Comparison of ENCODE assay signal across 15 cellular contexts in the genomic region with DNA sequence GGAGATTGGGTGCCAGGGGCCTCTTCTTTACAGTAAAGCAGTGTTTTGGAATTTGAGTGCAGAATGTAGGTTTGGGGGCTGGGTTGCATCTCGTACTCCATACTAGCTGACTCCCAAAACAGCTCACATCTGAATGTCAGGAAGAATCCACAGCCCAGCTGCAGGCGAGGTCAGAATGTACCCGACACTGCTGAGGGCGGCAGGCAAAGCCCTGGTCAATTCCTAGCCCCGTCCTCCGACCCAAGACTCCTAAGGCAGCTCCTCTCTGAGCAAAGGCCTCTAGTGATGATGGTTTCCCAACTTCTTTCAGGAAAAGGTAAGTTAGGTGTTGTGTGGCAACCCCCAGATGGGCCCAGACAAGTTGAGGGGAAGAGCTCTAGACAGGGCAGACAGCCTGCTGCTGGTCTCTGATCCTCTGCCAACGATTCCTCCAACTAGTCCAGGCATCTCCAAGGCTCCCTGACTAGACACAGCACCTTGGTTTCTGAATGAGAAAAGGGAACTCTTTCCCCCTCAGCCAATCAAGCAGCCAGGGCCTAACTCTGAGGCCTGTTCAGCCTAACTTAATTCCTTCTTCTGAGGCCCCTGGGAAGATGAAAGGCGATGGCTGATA. TPM values are rescaled to one million over a fixed set of nuclear protein-coding genes. Genes with fewer than 3 reads are reported as not detected.
DNase-seq lines count a peak whose midpoint lies in the region; ATAC-seq and TF ChIP-seq lines count a peak whose summit lies in the region.
"Had no signal": no experiment of that assay in that cellular context is flagged by ENCODE, and none has a peak within 500 bp of the region (broad histone marks: within the 10 kb centered on the region; RNA-seq: fewer than 3 reads in every experiment).

No MANE protein-coding gene starts in this region.

- POLR2A ChIA-PET in CD4-positive, alpha-beta T cell (lab: Charles Lee), result interaction anchor here (2.6 kb wide), 1 partner anchor 13 kb away, joined by 22 read pairs; a partner anchor contains a TSS
- POLR2A ChIA-PET in MCF 10A (lab: Yijun Ruan, JAX) (interaction anchor here (0.5 to 2.4 kb wide), 7 partner anchors 10 to 88 kb away, joined by 3 to 23 read pairs (median 4); a partner anchor contains a TSS), Caco-2 (lab: Charles Lee) (no interaction called here), PC-9 (lab: Charles Lee; ENCODE audit: unreplicated experiment) (no interaction called here)

- no peak for TF ChIP-seq CTCF in CD4-positive, alpha-beta T cell (IDR thresholded peaks at IDR 0.05)
- TF ChIP-seq CTCF in GM23338 (conservative IDR thresholded peaks at IDR 0.05; ENCODE audit: low read depth in 2 of 2) (no peak), MCF 10A (IDR thresholded peaks at IDR 0.05; ENCODE audit: unreplicated experiment) (no peak), neutrophil (IDR thresholded peaks at IDR 0.05) (no peak), Caco-2 (IDR thresholded peaks at IDR 0.05; ENCODE audit: insufficient read depth in 1 of 2, low read depth in 1 of 2, low read length in 1 of 2, severe bottlenecking in 1 of 2, unreplicated experiment in 1 of 2) (no peak), PC-9 (conservative IDR thresholded peaks at IDR 0.05) (no peak)

- 0 out of 2 replicates have a peak, but pooled peaks cover 6% of the 10 kb centered on the region for H3F3A ChIP-seq in GM23338 (replicated peaks; ENCODE audit: low read depth)
- no peaks in the 10 kb centered on the region for H3F3A ChIP-seq in PC-9 (ENCODE audit: insufficient read depth, low read depth)

- no peaks in the 10 kb centered on the region for H3K27me3 Mint-ChIP-seq in CD4-positive, alpha-beta T cell
- H3K27me3 Mint-ChIP-seq in GM23338 (ENCODE audit: insufficient read depth, low read depth, poor library complexity) (peaks cover 10% of the 10 kb centered on the region), MCF 10A (ENCODE audit: insufficient read depth, unreplicated experiment) (no peaks in the 10 kb centered on the region), Caco-2 (ENCODE audit: insufficient read depth, unreplicated experiment) (no peaks in the 10 kb centered on the region)

- no peaks in the 10 kb centered on the region for H3K9me3 ChIP-seq in CD4-positive, alpha-beta T cell (ENCODE audit: control insufficient read depth, low read length)
- H3K9me3 ChIP-seq in neutrophil (no peaks in the 10 kb centered on the region), Caco-2 (no peaks in the 10 kb centered on the region), PC-9 (ENCODE audit: insufficient read depth, low read depth) (no peaks in the 10 kb centered on the region)
- H3K9me3 ChIP-seq: lower lobe of right lung, psoas muscle had no signal

- no peaks in the 10 kb centered on the region for H3K27me3 ChIP-seq in CD4-positive, alpha-beta T cell (ENCODE audit: control insufficient read depth, insufficient read depth, low read length)
- H3K27me3 ChIP-seq in GM23338 (ENCODE audit: insufficient read depth) (no peaks in the 10 kb centered on the region), neutrophil (peaks cover under 1% of the 10 kb centered on the region), Caco-2 (replicated peaks; ENCODE audit: control insufficient read depth, insufficient read depth, low read length) (no peaks in the 10 kb centered on the region), PC-9 (ENCODE audit: insufficient read depth, low read depth) (no peaks in the 10 kb centered on the region)

- no peaks in the 10 kb centered on the region for H3K9me2 ChIP-seq in GM23338 (ENCODE audit: insufficient read depth)
- H3K9me2 ChIP-seq in PC-9 (ENCODE audit: insufficient read depth), result no peaks in the 10 kb centered on the region

- H3K27ac Mint-ChIP-seq in CD4-positive, alpha-beta T cell, result peak overlapping the region; percentile 82
- peak overlapping the region; percentile 60; the same call in 1 of the 2 replicates for H3K27ac Mint-ChIP-seq in GM23338
- peak overlapping the region; percentile 80 for H3K27ac Mint-ChIP-seq in MCF 10A (ENCODE audit: low read depth, unreplicated experiment)
- H3K27ac Mint-ChIP-seq in Caco-2 (ENCODE audit: unreplicated experiment), result no peak overlapping the region

- H3K36me3 Mint-ChIP-seq in CD4-positive, alpha-beta T cell (ENCODE audit: low read depth), result peaks cover 43% of the 10 kb centered on the region
- H3K36me3 Mint-ChIP-seq in GM23338 (ENCODE audit: low read depth), result peaks cover 44% of the 10 kb centered on the region
- H3K36me3 Mint-ChIP-seq in MCF 10A (ENCODE audit: insufficient read depth, unreplicated experiment), result peaks cover 53% of the 10 kb centered on the region
- peaks cover 51% of the 10 kb centered on the region for H3K36me3 Mint-ChIP-seq in Caco-2 (ENCODE audit: insufficient read depth, unreplicated experiment)

- ATAC-seq in CD4-positive, alpha-beta T cell (ENCODE audit: poor library complexity), result no peak
- ATAC-seq in GM23338, result no peak

- H2AFZ ChIP-seq in GM23338 (no peak overlapping the region), PC-9 (no peak overlapping the region)

- H3K4me2 ChIP-seq in GM23338 (no peak overlapping the region), PC-9 (no peak overlapping the region)

- BruUV-seq in MCF 10A (replicated peaks; lab: Mats Ljungman, UMichigan) (no TSS peak), Caco-2 (replicated peaks; lab: Mats Ljungman, UMichigan) (no TSS peak), PC-9 (replicated peaks; lab: Mats Ljungman, UMichigan) (no TSS peak)

- H3K9me3 Mint-ChIP-seq in CD4-positive, alpha-beta T cell, result no peaks in the 10 kb centered on the region
- H3K9me3 Mint-ChIP-seq in GM23338 (no peaks in the 10 kb centered on the region), MCF 10A (ENCODE audit: unreplicated experiment) (no peaks in the 10 kb centered on the region), Caco-2 (ENCODE audit: unreplicated experiment) (no peaks in the 10 kb centered on the region)
- H3K9me3 Mint-ChIP-seq: T-helper 1 cell treated with Interleukin-12 subunit alpha and Interleukin-12 subunit beta and Interleukin-4 antibody, amounts not matched to agents 30 μg/mL and 1 μg/mL, for 36 hours had no signal

- CTCF ChIA-PET in CD4-positive, alpha-beta T cell (lab: Charles Lee), result no interaction called here
- CTCF ChIA-PET in MCF 10A (lab: Yijun Ruan, JAX) (interaction anchor here (0.5 to 2.0 kb wide), 10 partner anchors 13 to 830 kb away, joined by 3 to 10 read pairs (median 3); no protein-coding TSS in a partner anchor), Caco-2 (lab: Charles Lee) (interaction anchor here (0.5 to 1.0 kb wide), 3 partner anchors 52 to 75 kb away, joined by 3 to 6 read pairs (median 3); no protein-coding TSS in a partner anchor), PC-9 (lab: Charles Lee) (no interaction called here)

- intact Hi-C loops in CD4-positive, alpha-beta T cell (cut with DNase I, micrococcal nuclease), result no loop called here
- intact Hi-C loops in MCF 10A (cut with micrococcal nuclease) (no loop called here), Caco-2 (cut with micrococcal nuclease; ENCODE audit: unreplicated experiment) (no loop called here), PC-9 (cut with micrococcal nuclease; ENCODE audit: unreplicated experiment) (no loop called here)

- DNase-seq in CD4-positive, alpha-beta T cell, result no peak
- DNase-seq in GM23338 (ENCODE audit: low spot score), result no peak
- peak; percentile 91 for DNase-seq in MCF 10A (ENCODE audit: unreplicated experiment)
- DNase-seq in Caco-2, result no peak
- no peak for DNase-seq in PC-9
- no peak for DNase-seq in stimulated activated CD4-positive, alpha-beta T cell treated with anti-CD3 and anti-CD28 coated beads, Interleukin-2, amount 100 ng/mL, for 48 hours
- no peak for DNase-seq in activated CD4-positive, alpha-beta T cell treated with anti-CD3 and anti-CD28 coated beads, Interleukin-2, amount 50 U/mL, for 48 hours
- DNase-seq: hippocampal formation, lower lobe of right lung, psoas muscle had no signal

- no peaks in the 10 kb centered on the region for H3K79me2 ChIP-seq in GM23338 (replicated peaks; ENCODE audit: insufficient read depth)
- H3K79me2 ChIP-seq in PC-9 (ENCODE audit: low read depth), result no peaks in the 10 kb centered on the region

- H3K4me3 ChIP-seq in GM23338, result no peak overlapping the region
- H3K4me3 ChIP-seq in neutrophil (ENCODE audit: low read depth in 1 of 2, low read length in 1 of 2), result no peak overlapping the region
- H3K4me3 ChIP-seq in Caco-2 (ENCODE audit: low read depth, low read length), result no peak overlapping the region
- H3K4me3 ChIP-seq in PC-9, result no peak overlapping the region
- H3K4me3 ChIP-seq: GM12878, lower lobe of right lung, psoas muscle had no signal

- H3K4me1 Mint-ChIP-seq in CD4-positive, alpha-beta T cell (ENCODE audit: low read depth), result peaks cover 25% of the 10 kb centered on the region
- H3K4me1 Mint-ChIP-seq in GM23338 (peaks cover 17% of the 10 kb centered on the region), MCF 10A (ENCODE audit: insufficient read depth, unreplicated experiment) (peaks cover 23% of the 10 kb centered on the region), Caco-2 (ENCODE audit: low read depth, unreplicated experiment) (no peaks in the 10 kb centered on the region)

- H3K27ac ChIP-seq in CD4-positive, alpha-beta T cell (ENCODE audit: low read depth, low read length), result no peak overlapping the region
- peak overlapping the region; percentile 45; the same call in 1 of the 2 replicates for H3K27ac ChIP-seq in GM23338 (ENCODE audit: low read depth)
- peak overlapping the region; percentile 52 for H3K27ac ChIP-seq in neutrophil
- no peak overlapping the region for H3K27ac ChIP-seq in PC-9
- H3K27ac ChIP-seq: psoas muscle had no signal

- H4K20me1 ChIP-seq in GM23338 (replicated peaks; ENCODE audit: insufficient read depth) (peaks cover 4% of the 10 kb centered on the region), PC-9 (ENCODE audit: insufficient read depth) (0 out of 2 replicates have a peak, but pooled peaks cover 4% of the 10 kb centered on the region)

- H3K36me3 ChIP-seq in GM23338 (ENCODE audit: insufficient read depth), result peaks cover 11% of the 10 kb centered on the region; the same call in 1 of the 2 replicates
- H3K36me3 ChIP-seq in neutrophil, result peaks cover 56% of the 10 kb centered on the region
- peaks cover 1% of the 10 kb centered on the region; the same call in 1 of the 2 replicates for H3K36me3 ChIP-seq in Caco-2 (ENCODE audit: control insufficient read depth, insufficient read depth, low read length)
- H3K36me3 ChIP-seq in PC-9 (ENCODE audit: low read depth), result no peaks in the 10 kb centered on the region

- no peak overlapping the region for H3K4me3 Mint-ChIP-seq in CD4-positive, alpha-beta T cell
- H3K4me3 Mint-ChIP-seq in GM23338, result no peak overlapping the region
- no peak overlapping the region for H3K4me3 Mint-ChIP-seq in MCF 10A (ENCODE audit: unreplicated experiment)
- no peak overlapping the region for H3K4me3 Mint-ChIP-seq in Caco-2 (ENCODE audit: unreplicated experiment)

- H3K4me1 ChIP-seq in GM23338 (ENCODE audit: insufficient read depth) (no peaks in the 10 kb centered on the region), neutrophil (ENCODE audit: control insufficient read depth in 1 of 2, insufficient read depth in 1 of 2, low read depth in 1 of 2, low read length in 1 of 2) (peaks cover 16 to 41% of the 10 kb centered on the region in 2 experiments), Caco-2 (0 out of 2 replicates have a peak, but pooled peaks cover 4% of the 10 kb centered on the region), PC-9 (replicated peaks; ENCODE audit: insufficient read depth) (0 out of 2 replicates have a peak, but pooled peaks cover 4% of the 10 kb centered on the region)
- H3K4me1 ChIP-seq: psoas muscle had no signal

RNA-seq across cellular contexts. Expression of a gene that starts 8.6 kb away (rescaled TPM):
- total RNA-seq in CD4-positive, alpha-beta T cell, result 1 to 10 TPM; 2.7 to 3.5 TPM
- 74.5 and 107 TPM in 2 replicates for total RNA-seq in GM23338 (2014; rRNA removed; shearing (Covaris generic))
- polyA plus RNA-seq in GM23338 (2016; fragmentation: Nextera tagmentation; extraction: Ambion mirVana), result 89.8 and 97.8 TPM in 2 replicates
- total RNA-seq in MCF 10A (2022), result 0.52 and 0.91 TPM in 2 replicates
- total RNA-seq in Caco-2 (2022), result 62.3 and 67.4 TPM in 2 replicates
- total RNA-seq in PC-9 (2021), result 1.4 and 2.6 TPM in 2 replicates
- total RNA-seq: endothelial cell of umbilical vein, psoas muscle, subcutaneous adipose tissue had no signal

RNA-seq across cellular contexts. Expression of a gene that starts 13.4 kb away (rescaled TPM):
- total RNA-seq in CD4-positive, alpha-beta T cell, result 10 to 100 TPM; 56.3 to 62.0 TPM
- 22.4 and 34.1 TPM in 2 replicates for total RNA-seq in GM23338 (2014; rRNA removed; shearing (Covaris generic))
- polyA plus RNA-seq in GM23338 (2016; fragmentation: Nextera tagmentation; extraction: Ambion mirVana), result 23.3 and 27.6 TPM in 2 replicates
- total RNA-seq in MCF 10A (2022), result 28.1 and 30.2 TPM in 2 replicates
- total RNA-seq in Caco-2 (2022), result 41.4 and 45.8 TPM in 2 replicates
- total RNA-seq in PC-9 (2021), result 35.8 and 48.6 TPM in 2 replicates

RNA-seq across cellular contexts. Expression of a gene that starts 24.0 kb away (rescaled TPM):
- total RNA-seq in CD4-positive, alpha-beta T cell, result 1 to 10 TPM; 5.7 to 6.0 TPM
- 1.1 TPM in 1 of 2 replicates, not detected in the other for total RNA-seq in GM23338 (2014; rRNA removed; shearing (Covaris generic))
- not detected in 2 replicates for polyA plus RNA-seq in GM23338 (2016; fragmentation: Nextera tagmentation; extraction: Ambion mirVana)
- 1.0 and 1.3 TPM in 2 replicates for total RNA-seq in MCF 10A (2022)
- total RNA-seq in Caco-2 (2022), result 1.2 and 1.3 TPM in 2 replicates
- total RNA-seq in PC-9 (2021), result 2.2 and 4.2 TPM in 2 replicates

RNA-seq across cellular contexts. Expression of a gene that starts 45.6 kb away (rescaled TPM):
- total RNA-seq in CD4-positive, alpha-beta T cell, result 1 to 10 TPM; 2.3 to 2.4 TPM
- total RNA-seq in GM23338 (2014; rRNA removed; shearing (Covaris generic)), result 34.1 and 39.4 TPM in 2 replicates
- polyA plus RNA-seq in GM23338 (2016; fragmentation: Nextera tagmentation; extraction: Ambion mirVana), result 5.9 and 6.8 TPM in 2 replicates
- 1.8 and 2.2 TPM in 2 replicates for total RNA-seq in MCF 10A (2022)
- 8.2 and 8.5 TPM in 2 replicates for total RNA-seq in Caco-2 (2022)
- total RNA-seq in PC-9 (2021), result 13.6 and 18.8 TPM in 2 replicates

Comparison
In these comparisons a context has a peak if more than half of its experiments do, and no peak if none do; other contexts are left out.
1. H3K27ac ChIP-seq: peak in GM23338 (single experiment) and neutrophil (single experiment); none in CD4-positive, alpha-beta T cell (single experiment) and PC-9 (single experiment).
2. RNA of a gene that starts 8.6 kb away (total RNA-seq): 74.5 to 107 TPM in GM23338 and 62.3 to 67.4 TPM in Caco-2; 2.7 to 3.5 TPM in CD4-positive, alpha-beta T cell, 1.4 to 2.6 TPM in PC-9 and 0.52 to 0.91 TPM in MCF 10A; every median in the first group is over 10 times any median in the second.
3. CTCF ChIA-PET loops: an anchor here in MCF 10A (0.5 to 2.0 kb wide) and Caco-2 (0.5 to 1.0 kb wide); none called in CD4-positive, alpha-beta T cell and PC-9.
4. POLR2A ChIA-PET loops: an anchor here in CD4-positive, alpha-beta T cell (2.6 kb wide) and MCF 10A (0.5 to 2.4 kb wide); none called in Caco-2 and PC-9.